18 cellular contexts compared by ENCODE assay signal in the genomic region with DNA sequence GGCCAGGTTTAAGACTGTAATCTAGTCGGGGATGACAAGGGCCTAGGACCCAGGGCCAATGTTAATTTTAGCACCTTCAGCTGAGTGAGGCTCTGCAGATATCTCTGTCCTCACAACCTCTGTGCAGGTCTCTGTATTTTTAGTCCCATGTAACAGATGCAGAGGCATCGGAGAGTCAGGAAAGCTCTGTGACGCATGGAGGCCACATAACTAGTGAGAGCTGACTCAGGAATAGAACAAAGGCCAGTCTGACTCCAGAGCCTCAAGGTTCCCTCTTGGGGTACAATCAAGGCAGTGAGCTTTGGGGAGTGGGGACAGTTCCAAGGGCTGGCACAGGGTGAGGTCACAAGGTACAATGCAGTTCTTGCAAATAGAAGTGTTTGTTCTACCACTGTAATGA. TPM values are rescaled to one million over a fixed set of nuclear protein-coding genes. Genes with fewer than 3 reads are reported as not detected.
A peak's percentile ranks its signal among the peaks of the same experiment; 100 is the strongest.
DNase-seq lines count a peak whose midpoint lies in the region; ATAC-seq and TF ChIP-seq lines count a peak whose summit lies in the region.
"Had no signal": no experiment of that assay in that cellular context is flagged by ENCODE, and none has a peak within 500 bp of the region (broad histone marks: within the 10 kb centered on the region; RNA-seq: fewer than 3 reads in every experiment).

No MANE protein-coding gene starts in this region.

- dilution Hi-C loops in IMR-90 (cut with HindIII; ENCODE audit: low sequenced_read_pairs, unreplicated experiment): no loop called here

- POLR2A ChIA-PET in IMR-90 (lab: Charles Lee; ENCODE audit: unreplicated experiment): no interaction called here

- H3K14ac ChIP-seq in IMR-90 (replicated peaks; ENCODE audit: low read depth, low read length): 0 out of 2 replicates have a peak overlapping the region, but pooled peaks have one; percentile 0

- H3K4me2 ChIP-seq in IMR-90 (ENCODE audit: low read depth, low read length): no peak overlapping the region

- no peaks in the 10 kb centered on the region for H3K9me3 Mint-ChIP-seq in activated T-helper 17 cell treated with anti-CD3 and anti-CD28 coated beads, Interleukin-2, amount 50 U/mL, for 72 hours
- H3K9me3 Mint-ChIP-seq: activated CD4-positive, alpha-beta T cell treated with anti-CD3 and anti-CD28 coated beads, Interleukin-2, amount 10 ng/mL, durations not matched to agents 24 days and 14 days; stimulated activated naive CD8-positive, alpha-beta T cell treated with anti-CD3 and anti-CD28 coated beads, Interleukin-15, amount 100 ng/mL, for 72 hours had no signal

- no peak overlapping the region for H3K27ac Mint-ChIP-seq in activated T-helper 17 cell treated with anti-CD3 and anti-CD28 coated beads, Interleukin-2, amount 50 U/mL, for 72 hours
- H3K27ac Mint-ChIP-seq: activated CD4-positive, alpha-beta T cell treated with anti-CD3 and anti-CD28 coated beads, Interleukin-2, amount 10 ng/mL, durations not matched to agents 24 days and 14 days; stimulated activated naive CD8-positive, alpha-beta T cell treated with anti-CD3 and anti-CD28 coated beads, Interleukin-15, amount 100 ng/mL, for 72 hours had no signal

- no peak overlapping the region for H3K18ac ChIP-seq in IMR-90 (ENCODE audit: low read depth, low read length)

- no peak overlapping the region for H3K4ac ChIP-seq in IMR-90 (ENCODE audit: low read depth, low read length)

- peak overlapping the region; percentile 4; the same call in 1 of the 2 replicates for H3K27ac ChIP-seq in IMR-90 (ENCODE audit: insufficient read depth, low read length)
- H3K27ac ChIP-seq in esophagus muscularis mucosa (replicated peaks in 1 of 4): peak overlapping the region; percentile 75 to 87 (median 84)
- H3K27ac ChIP-seq in mesodermal cell (ENCODE audit: low read depth, low read length, severe bottlenecking): peak overlapping the region; percentile 41
- H3K27ac ChIP-seq in subcutaneous abdominal adipose tissue (ENCODE audit: low read depth, low read length): peak overlapping the region; percentile 79

- H3K56ac ChIP-seq in IMR-90 (ENCODE audit: extremely low read depth, insufficient read depth, low read length): no peak overlapping the region

- H3K9ac ChIP-seq in IMR-90 (ENCODE audit: low read depth, low read length): no peak overlapping the region
- peak overlapping the region in 1 of 5 donors; percentile 39 for H3K9ac ChIP-seq in subcutaneous abdominal adipose tissue (ENCODE audit: low read length in 5 of 5)

- H3K4me1 ChIP-seq in IMR-90 (ENCODE audit: control insufficient read depth, insufficient read depth, low read length): peaks cover 41% of the 10 kb centered on the region
- peaks cover 71 to 91% (median 89%) of the 10 kb centered on the region in 4 donors for H3K4me1 ChIP-seq in esophagus muscularis mucosa
- peaks cover 48% of the 10 kb centered on the region for H3K4me1 ChIP-seq in mesodermal cell (ENCODE audit: control insufficient read depth, insufficient read depth, low read length, poor library complexity, severe bottlenecking)
- H3K4me1 ChIP-seq in subcutaneous abdominal adipose tissue (ENCODE audit: control insufficient read depth in 5 of 5, insufficient read depth in 5 of 5, low read length in 5 of 5): peaks cover 28 to 88% (median 76%) of the 10 kb centered on the region in 5 donors

- DNase-seq in IMR-90 (no peak), esophagus muscularis mucosa (ENCODE audit: extremely low spot score) (no peak), NCI-H2107 (lab: John Stamatoyannopoulos, UW) (no peak)
- DNase-seq: activated CD4-positive, alpha-beta T cell treated with anti-CD3 and anti-CD28 coated beads, Interleukin-2, amount 10 ng/mL, durations not matched to agents 24 days and 14 days; activated T-cell treated with anti-CD3 and anti-CD28 coated beads, Interleukin-2, amount 50 U/mL, for 1 hour; amniotic stem cell; effector memory CD4-positive, alpha-beta T cell; kidney; NCI-H2029; NCI-H82; small intestine; stimulated activated naive CD8-positive, alpha-beta T cell treated with anti-CD3 and anti-CD28 coated beads, Interleukin-15, amount 100 ng/mL, for 72 hours; T-helper 2 cell had no signal

- no peak overlapping the region for H2BK15ac ChIP-seq in IMR-90 (ENCODE audit: low read depth, low read length)

- no peak overlapping the region for H2AFZ ChIP-seq in IMR-90 (replicated peaks; ENCODE audit: low read length, poor library complexity)

- ATAC-seq in IMR-90 (ENCODE audit: low read depth) (no peak), GM19467 (IDR thresholded peaks at IDR 0.05; ENCODE audit: unreplicated experiment) (no peak), GM21786 (IDR thresholded peaks at IDR 0.05; ENCODE audit: unreplicated experiment) (no peak)
- ATAC-seq in activated T-helper 17 cell treated with anti-CD3 and anti-CD28 coated beads, Interleukin-2, amount 50 U/mL, for 72 hours (replicated peaks): no peak
- ATAC-seq: stimulated activated naive CD8-positive, alpha-beta T cell treated with anti-CD3 and anti-CD28 coated beads, Interleukin-15, amount 100 ng/mL, for 72 hours had no signal

- in situ Hi-C loops in IMR-90 (cut with MboI; ENCODE audit: low sequenced_read_pairs): loop anchor here (10.0 kb wide), 1 partner anchor 135 kb away; no protein-coding TSS in a partner anchor

- no peak overlapping the region for H2AK5ac ChIP-seq in IMR-90 (ENCODE audit: low read depth, low read length)

- CTCF ChIA-PET in IMR-90 (lab: Yijun Ruan, JAX): interaction anchor here (0.9 to 4.6 kb wide), 2 partner anchors 7 to 139 kb away, joined by 3 to 25 read pairs; no protein-coding TSS in a partner anchor

- H3K27me3 ChIP-seq in IMR-90 (ENCODE audit: control insufficient read depth, insufficient read depth, low read length) (no peaks in the 10 kb centered on the region), esophagus muscularis mucosa (no peaks in the 10 kb centered on the region), subcutaneous abdominal adipose tissue (ENCODE audit: control insufficient read depth in 5 of 5, insufficient read depth in 4 of 5, low read length in 5 of 5) (no peaks in the 10 kb centered on the region)

- BruUV-seq in IMR-90 (replicated peaks; lab: Mats Ljungman, UMichigan): no TSS peak

- TF ChIP-seq CTCF in IMR-90 (conservative IDR thresholded peaks at IDR 0.05; ENCODE audit: low read depth, low read length): no peak
- no peak for TF ChIP-seq CTCF in esophagus muscularis mucosa (IDR thresholded peaks at IDR 0.05)

- H3K4me3 ChIP-seq in IMR-90 (ENCODE audit: insufficient read depth, low read depth, low read length) (no peak overlapping the region), esophagus muscularis mucosa (no peak overlapping the region), mesodermal cell (ENCODE audit: extremely low read depth, insufficient read depth, low read length, poor library complexity, severe bottlenecking) (no peak overlapping the region), subcutaneous abdominal adipose tissue (ENCODE audit: low read depth in 1 of 5, low read length in 5 of 5) (no peak overlapping the region)

- H3K9me1 ChIP-seq in IMR-90 (ENCODE audit: insufficient read depth, low read length): peaks cover 33% of the 10 kb centered on the region

- no peak overlapping the region for H2BK20ac ChIP-seq in IMR-90 (ENCODE audit: low read depth, low read length)

- H3K36me3 Mint-ChIP-seq in activated T-helper 17 cell treated with anti-CD3 and anti-CD28 coated beads, Interleukin-2, amount 50 U/mL, for 72 hours (ENCODE audit: low read depth): no peaks in the 10 kb centered on the region

- H2BK120ac ChIP-seq in IMR-90 (ENCODE audit: low read depth, low read length): no peak overlapping the region

- H3K23ac ChIP-seq in IMR-90 (ENCODE audit: low read depth, low read length): peak overlapping the region; percentile 40; the same call in 1 of the 2 replicates

- no peak overlapping the region for H3K4me3 Mint-ChIP-seq in activated T-helper 17 cell treated with anti-CD3 and anti-CD28 coated beads, Interleukin-2, amount 50 U/mL, for 72 hours
- H3K4me3 Mint-ChIP-seq: activated CD4-positive, alpha-beta T cell treated with anti-CD3 and anti-CD28 coated beads, Interleukin-2, amount 10 ng/mL, durations not matched to agents 24 days and 14 days; stimulated activated naive CD8-positive, alpha-beta T cell treated with anti-CD3 and anti-CD28 coated beads, Interleukin-15, amount 100 ng/mL, for 72 hours had no signal

- no peak for TF ChIP-seq EP300 in esophagus muscularis mucosa (IDR thresholded peaks at IDR 0.05)

- H4K8ac ChIP-seq in IMR-90 (ENCODE audit: low read depth in 2 of 2, low read length in 2 of 2): 0 out of 4 replicates have a peak overlapping the region, but pooled peaks of 1 of the 2 experiments have one; percentile 8

- peaks cover 86% of the 10 kb centered on the region for H4K20me1 ChIP-seq in IMR-90 (ENCODE audit: insufficient read depth, low read length)

- peaks cover 57 to 85% of the 10 kb centered on the region in 2 experiments for H3K79me1 ChIP-seq in IMR-90 (ENCODE audit: low read depth in 1 of 2, low read length in 2 of 2)

- H3K27me3 Mint-ChIP-seq in activated T-helper 17 cell treated with anti-CD3 and anti-CD28 coated beads, Interleukin-2, amount 50 U/mL, for 72 hours: peaks cover 7% of the 10 kb centered on the region

- intact Hi-C loops in IMR-90 (cut with micrococcal nuclease): loop anchor here (2.0 to 10.0 kb wide), 2 partner anchors 29 to 375 kb away; no protein-coding TSS in a partner anchor
- intact Hi-C loops in esophagus muscularis mucosa (cut with DNase I): loop anchor here (2.0 to 10.0 kb wide), 5 partner anchors 29 to 375 kb away; no protein-coding TSS in a partner anchor

- no peak overlapping the region for H4K5ac ChIP-seq in IMR-90 (ENCODE audit: low read depth, low read length)

- H3K36me3 ChIP-seq in IMR-90 (ENCODE audit: control insufficient read depth, insufficient read depth, low read length): peaks cover 34% of the 10 kb centered on the region
- peaks cover 0 to 11% (median 4%) of the 10 kb centered on the region in 4 donors for H3K36me3 ChIP-seq in esophagus muscularis mucosa
- H3K36me3 ChIP-seq in mesodermal cell (ENCODE audit: control insufficient read depth, insufficient read depth, low read length): peaks cover 63% of the 10 kb centered on the region
- peaks cover 2 to 13% (median 4%) of the 10 kb centered on the region in 5 donors for H3K36me3 ChIP-seq in subcutaneous abdominal adipose tissue (ENCODE audit: control insufficient read depth in 5 of 5, insufficient read depth in 5 of 5, low read length in 5 of 5)

- H2AK9ac ChIP-seq in IMR-90 (replicated peaks; ENCODE audit: low read depth, low read length, poor library complexity): peak overlapping the region; percentile 48

- no peak for TF ChIP-seq RAD21 in IMR-90 (IDR thresholded peaks at IDR 0.05; ENCODE audit: low read length)

- no peak for TF ChIP-seq POLR2A in IMR-90 (IDR thresholded peaks at IDR 0.05; ENCODE audit: low read depth, low read length)
- no peak for TF ChIP-seq POLR2A in esophagus muscularis mucosa (IDR thresholded peaks at IDR 0.05; ENCODE audit: low read depth)

- H3K9me3 ChIP-seq in IMR-90 (ENCODE audit: control insufficient read depth, insufficient read depth, low read length) (no peaks in the 10 kb centered on the region), esophagus muscularis mucosa (no peaks in the 10 kb centered on the region), mesodermal cell (ENCODE audit: control insufficient read depth, low read length) (no peaks in the 10 kb centered on the region), subcutaneous abdominal adipose tissue (ENCODE audit: control insufficient read depth in 5 of 5, low read length in 5 of 5) (no peaks in the 10 kb centered on the region)

- H2BK5ac ChIP-seq in IMR-90 (ENCODE audit: low read depth, low read length, poor library complexity, severe bottlenecking): peak overlapping the region; percentile 89

- H4K91ac ChIP-seq in IMR-90 (ENCODE audit: insufficient read depth, low read depth, low read length): peak overlapping the region; percentile 29; the same call in 1 of the 2 replicates

- WGBS in IMR-90 (ENCODE audit: extremely low coverage in 2 of 2, insufficient read length in 1 of 2), 2 experiments: no CpG with 5 or more reads among the region's 3 CpGs
- WGBS in esophagus muscularis mucosa: 79% methylated on average over 3 of the region's 3 CpGs
- WGBS in mesodermal cell (ENCODE audit: insufficient coverage in 2 of 2), 2 experiments: 91 to 96% methylated on average over 3 of the region's 3 CpGs

- peaks cover 7% of the 10 kb centered on the region for H3K4me1 Mint-ChIP-seq in activated T-helper 17 cell treated with anti-CD3 and anti-CD28 coated beads, Interleukin-2, amount 50 U/mL, for 72 hours

RNA-seq across cellular contexts. Expression of gene FSTL1, which starts 31.0 kb away (rescaled TPM):
- total RNA-seq in IMR-90 (2012; rRNA removed): 1,097 and 1,642 TPM in 2 replicates
- 864 and 916 TPM in 2 replicates for polyA plus RNA-seq in IMR-90 (2012; rRNA removed)
- polyA plus RNA-seq in IMR-90 (2012; cell fraction: cytosol; rRNA removed): 367 and 446 TPM in 2 replicates
- 302 and 555 TPM in 2 replicates for polyA plus RNA-seq in IMR-90 (2012; cell fraction: nucleus; rRNA removed; ENCODE audit: low replicate concordance)
- 100 to 1,000 TPM; 409 to 701 (median 677) TPM for total RNA-seq in esophagus muscularis mucosa
- polyA plus RNA-seq in mesodermal cell (2013, experiment 1 of 2): 649 TPM
- 512 TPM for polyA plus RNA-seq in mesodermal cell (2013, experiment 2 of 2)
- 1 to 10 TPM; 1.4 to 2.6 TPM for total RNA-seq in activated T-helper 17 cell treated with anti-CD3 and anti-CD28 coated beads, Interleukin-2, amount 50 U/mL, for 72 hours

Comparison
In these comparisons a context has a peak if more than half of its experiments do, and no peak if none do; other contexts are left out.
1. H3K27ac ChIP-seq: peak in every context shown above with its lines; median percentile 84 in esophagus muscularis mucosa; 79 in subcutaneous abdominal adipose tissue; 41 in mesodermal cell; 4 in IMR-90.
2. RNA of gene FSTL1, which starts 31.0 kb away (total RNA-seq): 1,097 to 1,642 TPM in IMR-90 and 409 to 701 TPM in esophagus muscularis mucosa; 1.4 to 2.6 TPM in activated T-helper 17 cell treated with anti-CD3 and anti-CD28 coated beads, Interleukin-2, amount 50 U/mL, for 72 hours; every median in the first group is over 100 times any median in the second.